ENCODE assay signal across 3 cellular contexts in genomic region chr16:70062947-70063346, GRCh38.
TF ChIP-seq lines count a peak whose summit lies in the region.

No MANE protein-coding gene starts in this region.

TF ChIP-seq in HEK293, 187 proteins besides CTCF, POLR2A, EP300 and RAD21:
- TF ChIP-seq ZBTB20 (tag by site-specific recombination; IDR thresholded peaks at IDR 0.05) (peak; percentile 57; the same call in 1 of the 2 replicates), FEZF1 (tag by site-specific recombination; IDR thresholded peaks at IDR 0.05) (0 out of 2 replicates have a peak, but pooled peaks have one; percentile 53), ATF2 (tag by site-specific recombination; IDR thresholded peaks at IDR 0.05; ENCODE audit: low read depth) (0 out of 2 replicates have a peak, but pooled peaks have one; percentile 17)

TF ChIP-seq in K562, 482 proteins besides CTCF, POLR2A, EP300 and RAD21:
- TF ChIP-seq CEBPB (tag; IDR thresholded peaks at IDR 0.05) (peak; percentile 74), NFIC (IDR thresholded peaks at IDR 0.05) (peak; percentile 13; the same call in 1 of the 2 replicates)
TF ChIP-seq in K562: peak in this region for 2; not testable (repeated sequence) for 480.

TF ChIP-seq in HepG2, 621 proteins besides CTCF, POLR2A, EP300 and RAD21:
- TF ChIP-seq CEBPB (IDR thresholded peaks at IDR 0.05; ENCODE audit: borderline replicate concordance, low read depth, low read length) (peak; percentile 54; the same call in 1 of the 2 replicates), CEBPG (CRISPR knock-in tag; IDR thresholded peaks at IDR 0.05) (peak; percentile 44)
